In the genomic region with DNA sequence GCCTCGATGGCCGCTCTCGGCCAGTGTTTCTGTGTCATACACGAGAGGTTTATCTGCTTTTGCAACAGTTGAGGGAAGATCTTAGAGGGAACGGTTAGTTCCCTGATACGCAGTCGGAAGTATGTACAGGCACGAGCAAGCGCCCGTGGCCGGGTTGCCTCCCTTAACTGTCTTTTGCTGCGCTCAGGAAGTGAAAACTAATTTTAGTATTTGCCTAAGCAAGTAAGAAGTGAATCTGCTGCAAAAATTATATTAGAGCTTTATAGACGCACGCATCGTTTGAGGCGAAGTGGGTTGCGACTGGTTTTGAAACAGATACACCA, we compare ENCODE assay signal across 8 cellular contexts. TPM values are rescaled to one million over a fixed set of nuclear protein-coding genes. Genes with fewer than 3 reads are reported as not detected.
DNase-seq lines count a peak whose midpoint lies in the region; ATAC-seq, FAIRE-seq and TF ChIP-seq lines count a peak whose summit lies in the region.

No MANE protein-coding gene starts in this region.

- H3K4me3 ChIP-seq in OCI-LY7 (ENCODE audit: low read depth, low read length, poor library complexity, severe bottlenecking) (peak overlapping the region; percentile 84), astrocyte (ENCODE audit: insufficient read depth, low read depth, low read length) (peak overlapping the region; percentile 70)

- TF ChIP-seq CTCF in OCI-LY7 (conservative IDR thresholded peaks at IDR 0.05; ENCODE audit: low read length) (no peak), astrocyte (IDR thresholded peaks at IDR 0.05; ENCODE audit: insufficient read depth, low read depth, low read length) (no peak)

- POLR2A ChIA-PET in OCI-LY7 (lab: Charles Lee): interaction anchor here (1.6 kb wide), 1 partner anchor 134 kb away, joined by 3 read pairs; no protein-coding TSS in a partner anchor

- peak overlapping the region; percentile 83 for H3K9ac ChIP-seq in astrocyte (ENCODE audit: low read length)

- H3K79me2 ChIP-seq in OCI-LY7 (ENCODE audit: insufficient read depth, low read depth, low read length): peaks cover 29% of the 10 kb centered on the region; the same call in 1 of the 2 replicates
- peaks cover 20% of the 10 kb centered on the region for H3K79me2 ChIP-seq in astrocyte (ENCODE audit: insufficient read depth, low read length)

- H3K36me3 Mint-ChIP-seq in astrocyte (ENCODE audit: low read depth, unreplicated experiment): no peaks in the 10 kb centered on the region
- no peaks in the 10 kb centered on the region for H3K36me3 Mint-ChIP-seq in stimulated activated memory B cell treated with anti-CD40 and anti-IgM and Interleukin-4, amounts not matched to agents 10 μg/mL and 1 μg/mL and 100 μg/mL, for 72 hours

- H3K9me3 ChIP-seq in OCI-LY7 (ENCODE audit: low read length) (no peaks in the 10 kb centered on the region), astrocyte (ENCODE audit: insufficient read depth, low read depth, low read length) (no peaks in the 10 kb centered on the region)

- BruUV-seq in OCI-LY7 (replicated peaks; lab: Mats Ljungman, UMichigan): no TSS peak

- peak overlapping the region; percentile 86 for H3K4me3 Mint-ChIP-seq in astrocyte (ENCODE audit: unreplicated experiment)
- peak overlapping the region; percentile 90 for H3K4me3 Mint-ChIP-seq in stimulated activated memory B cell treated with anti-CD40 and anti-IgM and Interleukin-4, amounts not matched to agents 10 μg/mL and 1 μg/mL and 100 μg/mL, for 72 hours

- no peaks in the 10 kb centered on the region for H3K36me3 ChIP-seq in OCI-LY7 (ENCODE audit: insufficient read depth, low read length)
- no peaks in the 10 kb centered on the region for H3K36me3 ChIP-seq in astrocyte (ENCODE audit: insufficient read depth, low read length)

- intact Hi-C loops in OCI-LY7 (cut with micrococcal nuclease; ENCODE audit: unreplicated experiment): loop anchor here (2.0 kb wide), 2 partner anchors 124 to 828 kb away; a partner anchor contains a TSS

- no peaks in the 10 kb centered on the region for H4K20me1 ChIP-seq in OCI-LY7 (ENCODE audit: insufficient read depth, low read length)
- no peaks in the 10 kb centered on the region for H4K20me1 ChIP-seq in astrocyte (ENCODE audit: insufficient read depth, low read length)

- H3K9me3 Mint-ChIP-seq in astrocyte (ENCODE audit: unreplicated experiment): no peaks in the 10 kb centered on the region
- no peaks in the 10 kb centered on the region for H3K9me3 Mint-ChIP-seq in stimulated activated memory B cell treated with anti-CD40 and anti-IgM and Interleukin-4, amounts not matched to agents 10 μg/mL and 1 μg/mL and 100 μg/mL, for 72 hours

- peak; percentile 18 for DNase-seq in NK-92 treated with Interleukin-12 subunit alpha and Interleukin-12 subunit beta, amount 100 ng/mL, for 24 hours (lab: John Stamatoyannopoulos, UW)
- DNase-seq in NK-92 (lab: John Stamatoyannopoulos, UW; ENCODE audit: unreplicated experiment): no peak
- DNase-seq in OCI-LY7 (ENCODE audit: low spot score): peak; percentile 41
- DNase-seq in astrocyte (ENCODE audit: low read depth): peak; percentile 14
- DNase-seq in inferior parietal cortex (ENCODE audit: extremely low spot score): peak; percentile 14
- no peak for DNase-seq in NCI-H345 treated with DMSO at 0.1 percent for 48 hours (lab: John Stamatoyannopoulos, UW; ENCODE audit: unreplicated experiment)

- H2AFZ ChIP-seq in OCI-LY7 (ENCODE audit: low read length) (no peak overlapping the region; the same call in 1 of the 2 replicates), astrocyte (ENCODE audit: low read depth, low read length) (peak overlapping the region; percentile 81)

- H3K4me1 Mint-ChIP-seq in astrocyte (ENCODE audit: low read depth, unreplicated experiment): peaks cover 8% of the 10 kb centered on the region
- H3K4me1 Mint-ChIP-seq in stimulated activated memory B cell treated with anti-CD40 and anti-IgM and Interleukin-4, amounts not matched to agents 10 μg/mL and 1 μg/mL and 100 μg/mL, for 72 hours: peaks cover 44% of the 10 kb centered on the region

- H3K27me3 Mint-ChIP-seq in astrocyte (ENCODE audit: low read depth, unreplicated experiment): no peaks in the 10 kb centered on the region
- no peaks in the 10 kb centered on the region for H3K27me3 Mint-ChIP-seq in stimulated activated memory B cell treated with anti-CD40 and anti-IgM and Interleukin-4, amounts not matched to agents 10 μg/mL and 1 μg/mL and 100 μg/mL, for 72 hours

- H3K27ac ChIP-seq in OCI-LY7 (ENCODE audit: low read depth, low read length, poor library complexity, severe bottlenecking) (peak overlapping the region; percentile 47), astrocyte (ENCODE audit: low read depth, low read length) (peak overlapping the region; percentile 66)

- H3K4me2 ChIP-seq in OCI-LY7 (ENCODE audit: low read length) (peak overlapping the region; percentile 85), astrocyte (ENCODE audit: low read length) (peak overlapping the region; percentile 86)

- H3K27ac Mint-ChIP-seq in astrocyte (ENCODE audit: unreplicated experiment): peak overlapping the region; percentile 14
- H3K27ac Mint-ChIP-seq in stimulated activated memory B cell treated with anti-CD40 and anti-IgM and Interleukin-4, amounts not matched to agents 10 μg/mL and 1 μg/mL and 100 μg/mL, for 72 hours: peak overlapping the region; percentile 76

- no peaks in the 10 kb centered on the region for H3K27me3 ChIP-seq in astrocyte (ENCODE audit: insufficient read depth, low read length)

- CTCF ChIA-PET in OCI-LY7 (lab: Charles Lee; ENCODE audit: unreplicated experiment): no interaction called here

- ATAC-seq in HG02884 (IDR thresholded peaks at IDR 0.05; ENCODE audit: unreplicated experiment): peak; percentile 28
- peak; percentile 64 for ATAC-seq in stimulated activated memory B cell treated with anti-CD40 and anti-IgM and Interleukin-4, amounts not matched to agents 10 μg/mL and 1 μg/mL and 100 μg/mL, for 72 hours

- H3K4me1 ChIP-seq in OCI-LY7 (ENCODE audit: insufficient read depth, low read length, poor library complexity, severe bottlenecking) (peaks cover 52% of the 10 kb centered on the region), astrocyte (ENCODE audit: insufficient read depth, low read length) (peaks cover 5% of the 10 kb centered on the region)

- no peaks in the 10 kb centered on the region for H3K9me2 ChIP-seq in OCI-LY7 (ENCODE audit: insufficient read depth, low read length)

- FAIRE-seq in astrocyte (lab: Jason Lieb, UNC): peak; percentile 89

RNA-seq across cellular contexts. Expression of a gene that starts 0.7 kb away (rescaled TPM):
- 4.0 and 6.0 TPM in 2 replicates for total RNA-seq in OCI-LY7 (2014; rRNA removed; shearing (Covaris generic))
- 19.7 and 22.9 TPM in 2 replicates for total RNA-seq in OCI-LY7 (2022)
- total RNA-seq in astrocyte: 10.7 and 11.0 TPM in 2 replicates

Comparison
In these comparisons a context has a peak if more than half of its experiments do, and no peak if none do; other contexts are left out.
1. DNase-seq: peak in NK-92 treated with Interleukin-12 subunit alpha and Interleukin-12 subunit beta, amount 100 ng/mL, for 24 hours (single experiment), OCI-LY7 (single experiment), astrocyte (single experiment) and inferior parietal cortex (single experiment); none in NK-92 (single experiment) and NCI-H345 treated with DMSO at 0.1 percent for 48 hours (single experiment).